Comparison of ENCODE assay signal across 9 cellular contexts in the genomic region with DNA sequence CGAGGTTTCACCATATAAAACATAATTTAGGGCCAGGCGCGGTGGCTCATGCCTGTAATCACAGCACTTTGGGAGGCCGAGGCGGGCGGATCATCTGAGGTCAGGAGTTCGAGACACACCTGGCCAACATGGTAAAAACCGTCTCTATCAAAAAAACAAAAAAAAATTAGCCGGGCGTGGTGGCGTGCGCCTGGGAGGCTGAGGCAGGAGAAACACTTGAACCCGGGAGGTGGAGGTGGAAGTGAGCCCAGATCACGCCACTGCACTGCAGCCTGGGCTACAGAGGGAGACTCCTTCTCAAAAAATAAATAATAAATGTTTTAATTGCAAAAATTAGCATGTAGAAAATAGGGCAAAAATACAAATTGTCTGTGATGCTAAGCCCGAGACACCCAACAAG. TPM values are rescaled to one million over a fixed set of nuclear protein-coding genes. Genes with fewer than 3 reads are reported as not detected.
DNase-seq lines count a peak whose midpoint lies in the region; ATAC-seq and TF ChIP-seq lines count a peak whose summit lies in the region.
"Had no signal": no experiment of that assay in that cellular context is flagged by ENCODE, and none has a peak within 500 bp of the region (broad histone marks: within the 10 kb centered on the region; RNA-seq: fewer than 3 reads in every experiment).

No MANE protein-coding gene starts in this region.

- H3K4me3 Mint-ChIP-seq in T-helper 1 cell treated with Interleukin-12 subunit alpha and Interleukin-12 subunit beta and Interleukin-4 antibody, amounts not matched to agents 30 μg/mL and 1 μg/mL, for 36 hours = peak overlapping the region; percentile 88
- H3K4me3 Mint-ChIP-seq in activated CD4-positive, alpha-beta memory T cell treated with anti-CD3 and anti-CD28 coated beads for 36 hours = peak overlapping the region; percentile 92
- H3K4me3 Mint-ChIP-seq in stimulated activated naive B cell treated with anti-CD40 and anti-IgM and Interleukin-4, amounts not matched to agents 10 μg/mL and 1 μg/mL and 100 μg/mL, for 72 hours = peak overlapping the region; percentile 95

- H3K79me2 ChIP-seq in hepatocyte = peaks cover 33% of the 10 kb centered on the region

- no peaks in the 10 kb centered on the region for H3K9me3 ChIP-seq in hepatocyte (ENCODE audit: low read depth)

- peaks cover 7% of the 10 kb centered on the region for H3K4me1 ChIP-seq in hepatocyte (ENCODE audit: insufficient read depth)

- intact Hi-C loops in activated CD4-positive, alpha-beta memory T cell treated with anti-CD3 and anti-CD28 coated beads for 36 hours (cut with micrococcal nuclease) = loop anchor here (2.0 kb wide), 1 partner anchor 205 kb away; no protein-coding TSS in a partner anchor

- POLR2A ChIA-PET in activated CD4-positive, alpha-beta memory T cell treated with anti-CD3 and anti-CD28 coated beads for 36 hours (lab: Charles Lee) = interaction anchor here (0.7 to 1.1 kb wide), 2 partner anchors 42 to 135 kb away, joined by 3 to 4 read pairs; no protein-coding TSS in a partner anchor

- H3K4me1 Mint-ChIP-seq in T-helper 1 cell treated with Interleukin-12 subunit alpha and Interleukin-12 subunit beta and Interleukin-4 antibody, amounts not matched to agents 30 μg/mL and 1 μg/mL, for 36 hours (ENCODE audit: low read depth) = peaks cover 40% of the 10 kb centered on the region
- H3K4me1 Mint-ChIP-seq in activated CD4-positive, alpha-beta memory T cell treated with anti-CD3 and anti-CD28 coated beads for 36 hours (ENCODE audit: low read depth) = peaks cover 57% of the 10 kb centered on the region
- peaks cover 18 to 60% of the 10 kb centered on the region in 2 donors for H3K4me1 Mint-ChIP-seq in stimulated activated naive B cell treated with anti-CD40 and anti-IgM and Interleukin-4, amounts not matched to agents 10 μg/mL and 1 μg/mL and 100 μg/mL, for 72 hours

- H3K36me3 ChIP-seq in hepatocyte (replicated peaks; ENCODE audit: insufficient read depth, low read depth) = no peaks in the 10 kb centered on the region

- CTCF ChIA-PET in activated CD4-positive, alpha-beta memory T cell treated with anti-CD3 and anti-CD28 coated beads for 36 hours (lab: Charles Lee) = no interaction called here

- no peaks in the 10 kb centered on the region for H3K27me3 ChIP-seq in hepatocyte

- H3K4me2 ChIP-seq in hepatocyte = peak overlapping the region; percentile 95

- 88% methylated on average over 15 of the region's 15 CpGs for WGBS in hepatocyte (ENCODE audit: low lambda C conversion rate, missing lambda C conversion rate)

- peaks cover 6% of the 10 kb centered on the region for H3K36me3 Mint-ChIP-seq in T-helper 1 cell treated with Interleukin-12 subunit alpha and Interleukin-12 subunit beta and Interleukin-4 antibody, amounts not matched to agents 30 μg/mL and 1 μg/mL, for 36 hours (ENCODE audit: low read depth)
- H3K36me3 Mint-ChIP-seq in activated CD4-positive, alpha-beta memory T cell treated with anti-CD3 and anti-CD28 coated beads for 36 hours = peaks cover 32% of the 10 kb centered on the region
- peaks cover 0 to 10% of the 10 kb centered on the region in 2 donors for H3K36me3 Mint-ChIP-seq in stimulated activated naive B cell treated with anti-CD40 and anti-IgM and Interleukin-4, amounts not matched to agents 10 μg/mL and 1 μg/mL and 100 μg/mL, for 72 hours

- peak overlapping the region; percentile 66 for H3K4me3 ChIP-seq in hepatocyte

- H3K9me3 Mint-ChIP-seq in T-helper 1 cell treated with Interleukin-12 subunit alpha and Interleukin-12 subunit beta and Interleukin-4 antibody, amounts not matched to agents 30 μg/mL and 1 μg/mL, for 36 hours = no peaks in the 10 kb centered on the region
- peaks cover 2% of the 10 kb centered on the region for H3K9me3 Mint-ChIP-seq in activated CD4-positive, alpha-beta memory T cell treated with anti-CD3 and anti-CD28 coated beads for 36 hours
- no peaks in the 10 kb centered on the region for H3K9me3 Mint-ChIP-seq in stimulated activated naive B cell treated with anti-CD40 and anti-IgM and Interleukin-4, amounts not matched to agents 10 μg/mL and 1 μg/mL and 100 μg/mL, for 72 hours

- H3K27me3 Mint-ChIP-seq in T-helper 1 cell treated with Interleukin-12 subunit alpha and Interleukin-12 subunit beta and Interleukin-4 antibody, amounts not matched to agents 30 μg/mL and 1 μg/mL, for 36 hours (ENCODE audit: low read depth) = no peaks in the 10 kb centered on the region
- H3K27me3 Mint-ChIP-seq in activated CD4-positive, alpha-beta memory T cell treated with anti-CD3 and anti-CD28 coated beads for 36 hours = no peaks in the 10 kb centered on the region
- no peaks in the 10 kb centered on the region for H3K27me3 Mint-ChIP-seq in stimulated activated naive B cell treated with anti-CD40 and anti-IgM and Interleukin-4, amounts not matched to agents 10 μg/mL and 1 μg/mL and 100 μg/mL, for 72 hours

- H3K27ac ChIP-seq in hepatocyte = peak overlapping the region; percentile 58

- no peak for ATAC-seq in stimulated activated naive B cell treated with anti-CD40 and anti-IgM and Interleukin-4, amounts not matched to agents 10 μg/mL and 1 μg/mL and 100 μg/mL, for 72 hours (replicated peaks)

- H2AFZ ChIP-seq in hepatocyte = peak overlapping the region; percentile 68

- no peak for DNase-seq in T-helper 1 cell
- DNase-seq in activated CD4-positive, alpha-beta memory T cell treated with anti-CD3 and anti-CD28 coated beads for 36 hours = no peak
- DNase-seq in hepatocyte (ENCODE audit: low spot score) = no peak
- DNase-seq in stimulated activated naive B cell treated with anti-CD40 and anti-IgM and Interleukin-4, amounts not matched to agents 10 μg/mL and 1 μg/mL and 100 μg/mL, for 72 hours = no peak
- DNase-seq in kidney tubule cell (ENCODE audit: low spot score) = no peak
- DNase-seq in NCI-H226 = no peak
- no peak for DNase-seq in OCI-M1 (lab: John Stamatoyannopoulos, UW)
- DNase-seq: ACHN had no signal

- H3K27ac Mint-ChIP-seq in T-helper 1 cell treated with Interleukin-12 subunit alpha and Interleukin-12 subunit beta and Interleukin-4 antibody, amounts not matched to agents 30 μg/mL and 1 μg/mL, for 36 hours = peak overlapping the region; percentile 87
- peak overlapping the region; percentile 94 for H3K27ac Mint-ChIP-seq in activated CD4-positive, alpha-beta memory T cell treated with anti-CD3 and anti-CD28 coated beads for 36 hours
- peak overlapping the region; percentile 80 for H3K27ac Mint-ChIP-seq in stimulated activated naive B cell treated with anti-CD40 and anti-IgM and Interleukin-4, amounts not matched to agents 10 μg/mL and 1 μg/mL and 100 μg/mL, for 72 hours

- TF ChIP-seq CTCF in hepatocyte (IDR thresholded peaks at IDR 0.05; ENCODE audit: poor library complexity) = no peak

- no peaks in the 10 kb centered on the region for H4K20me1 ChIP-seq in hepatocyte (ENCODE audit: insufficient read depth, poor library complexity, severe bottlenecking)

- H3K9me2 ChIP-seq in hepatocyte (replicated peaks; ENCODE audit: insufficient read depth) = no peaks in the 10 kb centered on the region

RNA-seq across cellular contexts. Expression of gene SFI1, which starts 1.0 kb away (rescaled TPM):
- total RNA-seq in activated CD4-positive, alpha-beta memory T cell treated with anti-CD3 and anti-CD28 coated beads for 36 hours = 100 to 1,000 TPM; 227 to 240 TPM
- 14.2 and 16.1 TPM in 2 replicates for total RNA-seq in hepatocyte
- 23.3 and 26.8 TPM in 2 replicates for polyA plus RNA-seq in hepatocyte

RNA-seq across cellular contexts. Expression of gene EIF4ENIF1, which starts 5.7 kb away (rescaled TPM):
- total RNA-seq in activated CD4-positive, alpha-beta memory T cell treated with anti-CD3 and anti-CD28 coated beads for 36 hours = 10 to 100 TPM; 39.7 to 43.2 TPM
- 6.9 and 9.2 TPM in 2 replicates for total RNA-seq in hepatocyte
- polyA plus RNA-seq in hepatocyte = 13.3 and 15.1 TPM in 2 replicates

Comparison
In these comparisons a context has a peak if more than half of its experiments do, and no peak if none do; other contexts are left out.
1. RNA of gene SFI1, which starts 1.0 kb away (total RNA-seq): 227 to 240 TPM in activated CD4-positive, alpha-beta memory T cell treated with anti-CD3 and anti-CD28 coated beads for 36 hours; 14.2 to 16.1 TPM in hepatocyte; every median in the first group is over 10 times any median in the second.
2. Peak in every context shown above with its lines, with median percentiles within 50 percentile points of each other: H3K27ac Mint-ChIP-seq and H3K4me3 Mint-ChIP-seq.